ENCODE assay signal across 1 cellular context in genomic region chr4:80128941-80129340, GRCh38.
TF ChIP-seq lines count a peak whose summit lies in the region.

No MANE protein-coding gene starts in this region.

TF ChIP-seq in SK-N-SH, 30 proteins besides CTCF, POLR2A, EP300 and RAD21:
- no peak for TF ChIP-seq FOSL2 (IDR thresholded peaks at IDR 0.05; ENCODE audit: borderline replicate concordance, low read depth)
- no peak for TF ChIP-seq EZH2phosphoT487 (IDR thresholded peaks at IDR 0.05; ENCODE audit: borderline replicate concordance, low read depth)
- no peak for TF ChIP-seq NRF1 (IDR thresholded peaks at IDR 0.05; ENCODE audit: low read depth, low read length)
- TF ChIP-seq IRF3 (IDR thresholded peaks at IDR 0.05; ENCODE audit: low read depth, low read length), result no peak
- TF ChIP-seq PBX3 (IDR thresholded peaks at IDR 0.05), result no peak
- no peak for TF ChIP-seq TAF1 (IDR thresholded peaks at IDR 0.05; ENCODE audit: borderline replicate concordance, low read depth, low read length)
- no peak for TF ChIP-seq NFIC (IDR thresholded peaks at IDR 0.05; ENCODE audit: borderline replicate concordance)
- TF ChIP-seq RFX5 (IDR thresholded peaks at IDR 0.05; ENCODE audit: low read length), result no peak
- no peak for TF ChIP-seq POLR2AphosphoS5 (IDR thresholded peaks at IDR 0.05; ENCODE audit: low read depth, low read length)
- TF ChIP-seq GABPA (IDR thresholded peaks at IDR 0.05; ENCODE audit: low read depth), result no peak
TF ChIP-seq in SK-N-SH: peak in this region for 0.
